1 cellular context compared by ENCODE assay signal in genomic region chr11:74175923-74176322, GRCh38.
TF ChIP-seq lines count a peak whose summit lies in the region.

No MANE protein-coding gene starts in this region.

TF ChIP-seq in K562, 482 proteins besides CTCF, POLR2A, EP300 and RAD21 (continued from another document and continues in another):
- TF ChIP-seq, protein P1, sequence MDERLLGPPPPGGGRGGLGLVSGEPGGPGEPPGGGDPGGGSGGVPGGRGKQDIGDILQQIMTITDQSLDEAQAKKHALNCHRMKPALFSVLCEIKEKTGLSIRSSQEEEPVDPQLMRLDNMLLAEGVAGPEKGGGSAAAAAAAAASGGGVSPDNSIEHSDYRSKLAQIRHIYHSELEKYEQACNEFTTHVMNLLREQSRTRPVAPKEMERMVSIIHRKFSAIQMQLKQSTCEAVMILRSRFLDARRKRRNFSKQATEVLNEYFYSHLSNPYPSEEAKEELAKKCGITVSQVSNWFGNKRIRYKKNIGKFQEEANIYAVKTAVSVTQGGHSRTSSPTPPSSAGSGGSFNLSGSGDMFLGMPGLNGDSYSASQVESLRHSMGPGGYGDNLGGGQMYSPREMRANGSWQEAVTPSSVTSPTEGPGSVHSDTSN (CRISPR knock-in tag; IDR thresholded peaks at IDR 0.05; ENCODE audit: low read depth): no peak
- TF ChIP-seq, protein P1 (tag; conservative IDR thresholded peaks at IDR 0.05; ENCODE audit: low read depth): peak; percentile 41
- no peak for TF ChIP-seq ZNF318 (IDR thresholded peaks at IDR 0.05; ENCODE audit: borderline replicate concordance in 1 of 2, low read depth in 1 of 2)
- no peak for TF ChIP-seq RBBP5 (IDR thresholded peaks at IDR 0.05; ENCODE audit: borderline replicate concordance, insufficient read depth, low read length, poor library complexity, severe bottlenecking)
- 0 out of 2 replicates have a peak, but pooled peaks have one; percentile 16 for TF ChIP-seq GATAD2B (IDR thresholded peaks at IDR 0.05; ENCODE audit: borderline replicate concordance)
- TF ChIP-seq THAP7 (CRISPR knock-in tag; IDR thresholded peaks at IDR 0.05): no peak
- TF ChIP-seq KLF6 (CRISPR knock-in tag; IDR thresholded peaks at IDR 0.05; ENCODE audit: borderline replicate concordance): no peak
- TF ChIP-seq NELFE (IDR thresholded peaks at IDR 0.05; ENCODE audit: insufficient read depth, insufficient read length): no peak
- TF ChIP-seq EP400 (IDR thresholded peaks at IDR 0.05): no peak
- no peak for TF ChIP-seq HLTF (IDR thresholded peaks at IDR 0.05)
- TF ChIP-seq SMAD1 (IDR thresholded peaks at IDR 0.05; ENCODE audit: low read depth, low read length, partially characterized antibody): no peak
- TF ChIP-seq ZNF589 (CRISPR knock-in tag; IDR thresholded peaks at IDR 0.05; ENCODE audit: low read depth): no peak
- no peak for TF ChIP-seq BRF1 (IDR thresholded peaks at IDR 0.05; ENCODE audit: borderline replicate concordance, extremely low read depth, insufficient read length)
- no peak for TF ChIP-seq FOSL1 (tag; conservative IDR thresholded peaks at IDR 0.05)
- TF ChIP-seq, protein P2, sequence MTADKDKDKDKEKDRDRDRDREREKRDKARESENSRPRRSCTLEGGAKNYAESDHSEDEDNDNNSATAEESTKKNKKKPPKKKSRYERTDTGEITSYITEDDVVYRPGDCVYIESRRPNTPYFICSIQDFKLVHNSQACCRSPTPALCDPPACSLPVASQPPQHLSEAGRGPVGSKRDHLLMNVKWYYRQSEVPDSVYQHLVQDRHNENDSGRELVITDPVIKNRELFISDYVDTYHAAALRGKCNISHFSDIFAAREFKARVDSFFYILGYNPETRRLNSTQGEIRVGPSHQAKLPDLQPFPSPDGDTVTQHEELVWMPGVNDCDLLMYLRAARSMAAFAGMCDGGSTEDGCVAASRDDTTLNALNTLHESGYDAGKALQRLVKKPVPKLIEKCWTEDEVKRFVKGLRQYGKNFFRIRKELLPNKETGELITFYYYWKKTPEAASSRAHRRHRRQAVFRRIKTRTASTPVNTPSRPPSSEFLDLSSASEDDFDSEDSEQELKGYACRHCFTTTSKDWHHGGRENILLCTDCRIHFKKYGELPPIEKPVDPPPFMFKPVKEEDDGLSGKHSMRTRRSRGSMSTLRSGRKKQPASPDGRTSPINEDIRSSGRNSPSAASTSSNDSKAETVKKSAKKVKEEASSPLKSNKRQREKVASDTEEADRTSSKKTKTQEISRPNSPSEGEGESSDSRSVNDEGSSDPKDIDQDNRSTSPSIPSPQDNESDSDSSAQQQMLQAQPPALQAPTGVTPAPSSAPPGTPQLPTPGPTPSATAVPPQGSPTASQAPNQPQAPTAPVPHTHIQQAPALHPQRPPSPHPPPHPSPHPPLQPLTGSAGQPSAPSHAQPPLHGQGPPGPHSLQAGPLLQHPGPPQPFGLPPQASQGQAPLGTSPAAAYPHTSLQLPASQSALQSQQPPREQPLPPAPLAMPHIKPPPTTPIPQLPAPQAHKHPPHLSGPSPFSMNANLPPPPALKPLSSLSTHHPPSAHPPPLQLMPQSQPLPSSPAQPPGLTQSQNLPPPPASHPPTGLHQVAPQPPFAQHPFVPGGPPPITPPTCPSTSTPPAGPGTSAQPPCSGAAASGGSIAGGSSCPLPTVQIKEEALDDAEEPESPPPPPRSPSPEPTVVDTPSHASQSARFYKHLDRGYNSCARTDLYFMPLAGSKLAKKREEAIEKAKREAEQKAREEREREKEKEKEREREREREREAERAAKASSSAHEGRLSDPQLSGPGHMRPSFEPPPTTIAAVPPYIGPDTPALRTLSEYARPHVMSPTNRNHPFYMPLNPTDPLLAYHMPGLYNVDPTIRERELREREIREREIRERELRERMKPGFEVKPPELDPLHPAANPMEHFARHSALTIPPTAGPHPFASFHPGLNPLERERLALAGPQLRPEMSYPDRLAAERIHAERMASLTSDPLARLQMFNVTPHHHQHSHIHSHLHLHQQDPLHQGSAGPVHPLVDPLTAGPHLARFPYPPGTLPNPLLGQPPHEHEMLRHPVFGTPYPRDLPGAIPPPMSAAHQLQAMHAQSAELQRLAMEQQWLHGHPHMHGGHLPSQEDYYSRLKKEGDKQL (CRISPR knock-in tag; IDR thresholded peaks at IDR 0.05; ENCODE audit: borderline replicate concordance): no peak
- TF ChIP-seq RHOXF2B (CRISPR knock-in tag; conservative IDR thresholded peaks at IDR 0.05): no peak
- TF ChIP-seq SRSF1 (IDR thresholded peaks at IDR 0.05; ENCODE audit: low read depth, low read length): no peak
- no peak for TF ChIP-seq WHSC1 (IDR thresholded peaks at IDR 0.05; ENCODE audit: low read length)
- no peak for TF ChIP-seq NONO (IDR thresholded peaks at IDR 0.05; ENCODE audit: low read depth in 2 of 2, low read length in 1 of 2)
- TF ChIP-seq, protein P3, sequence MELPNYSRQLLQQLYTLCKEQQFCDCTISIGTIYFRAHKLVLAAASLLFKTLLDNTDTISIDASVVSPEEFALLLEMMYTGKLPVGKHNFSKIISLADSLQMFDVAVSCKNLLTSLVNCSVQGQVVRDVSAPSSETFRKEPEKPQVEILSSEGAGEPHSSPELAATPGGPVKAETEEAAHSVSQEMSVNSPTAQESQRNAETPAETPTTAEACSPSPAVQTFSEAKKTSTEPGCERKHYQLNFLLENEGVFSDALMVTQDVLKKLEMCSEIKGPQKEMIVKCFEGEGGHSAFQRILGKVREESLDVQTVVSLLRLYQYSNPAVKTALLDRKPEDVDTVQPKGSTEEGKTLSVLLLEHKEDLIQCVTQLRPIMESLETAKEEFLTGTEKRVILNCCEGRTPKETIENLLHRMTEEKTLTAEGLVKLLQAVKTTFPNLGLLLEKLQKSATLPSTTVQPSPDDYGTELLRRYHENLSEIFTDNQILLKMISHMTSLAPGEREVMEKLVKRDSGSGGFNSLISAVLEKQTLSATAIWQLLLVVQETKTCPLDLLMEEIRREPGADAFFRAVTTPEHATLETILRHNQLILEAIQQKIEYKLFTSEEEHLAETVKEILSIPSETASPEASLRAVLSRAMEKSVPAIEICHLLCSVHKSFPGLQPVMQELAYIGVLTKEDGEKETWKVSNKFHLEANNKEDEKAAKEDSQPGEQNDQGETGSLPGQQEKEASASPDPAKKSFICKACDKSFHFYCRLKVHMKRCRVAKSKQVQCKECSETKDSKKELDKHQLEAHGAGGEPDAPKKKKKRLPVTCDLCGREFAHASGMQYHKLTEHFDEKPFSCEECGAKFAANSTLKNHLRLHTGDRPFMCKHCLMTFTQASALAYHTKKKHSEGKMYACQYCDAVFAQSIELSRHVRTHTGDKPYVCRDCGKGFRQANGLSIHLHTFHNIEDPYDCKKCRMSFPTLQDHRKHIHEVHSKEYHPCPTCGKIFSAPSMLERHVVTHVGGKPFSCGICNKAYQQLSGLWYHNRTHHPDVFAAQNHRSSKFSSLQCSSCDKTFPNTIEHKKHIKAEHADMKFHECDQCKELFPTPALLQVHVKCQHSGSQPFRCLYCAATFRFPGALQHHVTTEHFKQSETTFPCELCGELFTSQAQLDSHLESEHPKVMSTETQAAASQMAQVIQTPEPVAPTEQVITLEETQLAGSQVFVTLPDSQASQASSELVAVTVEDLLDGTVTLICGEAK (IDR thresholded peaks at IDR 0.05): no peak
- TF ChIP-seq, protein P3 (CRISPR knock-in tag; IDR thresholded peaks at IDR 0.05): no peak
- TF ChIP-seq ZNF184 (CRISPR knock-in tag; IDR thresholded peaks at IDR 0.05): no peak
- no peak for TF ChIP-seq GTF2B (IDR thresholded peaks at IDR 0.05; ENCODE audit: extremely low read depth, insufficient read length)
- TF ChIP-seq BMI1 (IDR thresholded peaks at IDR 0.05; ENCODE audit: low read length): no peak
- no peak for TF ChIP-seq ARID2 (IDR thresholded peaks at IDR 0.05)
- TF ChIP-seq U2AF2 (optimal IDR thresholded peaks at IDR 0.05; ENCODE audit: low read depth, low read length): no peak
